ENCODE assay signal across 4 cellular contexts in genomic region chr2:39197003-39197402, GRCh38. TPM values are rescaled to one million over a fixed set of nuclear protein-coding genes. Genes with fewer than 3 reads are reported as not detected.
"Had no signal": no experiment of that assay in that cellular context is flagged by ENCODE, and none has a peak within 500 bp of the region (broad histone marks: within the 10 kb centered on the region; RNA-seq: fewer than 3 reads in every experiment).

No MANE protein-coding gene starts in this region.

RNA-seq across cellular contexts. Expression of gene CDKL4, which starts 46.8 kb away (rescaled TPM):
- total RNA-seq: HT-29, HT1080, IMR-90 had no signal
- polyA plus RNA-seq: IgD-negative memory B cell, IMR-90 had no signal
